ENCODE assay signal across 17 cellular contexts in the genomic region with DNA sequence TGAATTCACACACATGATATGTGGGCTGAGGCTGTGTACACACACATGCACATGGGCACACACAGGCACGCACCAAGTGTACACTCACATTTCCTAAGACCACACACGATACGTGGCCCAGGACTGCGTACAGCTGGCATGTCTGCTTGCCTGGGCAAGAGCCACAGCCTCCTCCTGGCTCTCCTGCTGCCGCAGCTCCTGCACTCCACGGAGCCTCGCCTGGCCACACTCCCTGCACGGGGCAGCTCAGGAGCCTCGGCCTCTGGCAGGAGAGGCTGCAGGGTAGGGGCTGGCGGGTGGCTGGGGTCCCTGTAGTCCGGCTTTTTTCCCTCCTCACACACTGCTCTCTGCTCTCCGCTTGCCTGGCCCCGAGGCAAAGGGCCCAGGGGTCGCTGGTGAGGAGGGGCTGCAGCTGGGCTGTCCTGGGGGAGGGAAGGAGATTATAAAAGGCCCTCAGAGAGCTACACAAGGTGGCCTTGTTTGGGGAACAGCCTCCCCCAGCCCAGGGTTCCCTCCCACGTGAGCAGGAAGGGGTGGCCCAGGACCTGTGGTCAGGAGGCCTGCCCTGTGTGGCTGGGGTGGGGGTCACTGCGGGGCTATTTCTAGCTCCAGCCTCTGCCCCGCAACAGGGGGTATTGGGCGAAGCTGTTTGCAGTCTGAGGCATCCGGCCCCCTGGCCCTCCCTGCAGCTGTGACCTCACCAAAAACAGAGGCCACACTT.
DNase-seq lines count a peak whose midpoint lies in the region; TF ChIP-seq lines count a peak whose summit lies in the region.
"Had no signal": no experiment of that assay in that cellular context is flagged by ENCODE, and none has a peak within 500 bp of the region (broad histone marks: within the 10 kb centered on the region; RNA-seq: fewer than 3 reads in every experiment).

No MANE protein-coding gene starts in this region.

- no peaks in the 10 kb centered on the region for H3K36me3 ChIP-seq in SJCRH30
- H3K36me3 ChIP-seq in ascending aorta, result no peaks in the 10 kb centered on the region
- H3K36me3 ChIP-seq: heart left ventricle had no signal

- DNase-seq in ELF-1 (ENCODE audit: low read depth, low spot score), result peak; percentile 53
- peak; percentile 95 for DNase-seq in SJCRH30
- DNase-seq in epithelial cell of esophagus (ENCODE audit: low read depth), result peak; percentile 21
- DNase-seq in occipital lobe (lab: John Stamatoyannopoulos, UW), result peak; percentile 80
- DNase-seq in ascending aorta (ENCODE audit: low spot score in 2 of 2), result no peak
- DNase-seq in NCI-H187 treated with DMSO at 0.1 percent for 48 hours (lab: John Stamatoyannopoulos, UW), result no peak
- DNase-seq in kidney glomerular epithelial cell (lab: John Stamatoyannopoulos, UW), result no peak
- no peak for DNase-seq in COR-L47 (lab: John Stamatoyannopoulos, UW)
- DNase-seq: activated CD4-positive, CD25-positive, alpha-beta regulatory T cell; activated T-cell treated with anti-CD3 and anti-CD28 coated beads for 4 hours; mesenchymal stem cell; NCI-H1694; NCI-H82; SIG-M5; stimulated activated CD4-positive, alpha-beta T cell treated with anti-CD3 and anti-CD28 coated beads, Interleukin-2, amount 100 ng/mL, for 48 hours; stimulated activated naive B cell treated with anti-CD40 and anti-IgM and Interleukin-4, amounts not matched to agents 10 μg/mL and 1 μg/mL and 100 μg/mL, for 72 hours had no signal

- TF ChIP-seq CTCF in epithelial cell of esophagus (IDR thresholded peaks at IDR 0.05; ENCODE audit: insufficient read depth, low read depth, low read length, missing control alignments) (no peak), ascending aorta (IDR thresholded peaks at IDR 0.05) (no peak)

- H3K27ac ChIP-seq in SJCRH30, result peak overlapping the region; percentile 91
- H3K27ac ChIP-seq in ascending aorta, result no peak overlapping the region
- H3K27ac ChIP-seq: heart left ventricle had no signal

- no peaks in the 10 kb centered on the region for H3K9me3 ChIP-seq in SJCRH30 (replicated peaks)
- H3K9me3 ChIP-seq in ascending aorta, result no peaks in the 10 kb centered on the region
- H3K9me3 ChIP-seq: heart left ventricle had no signal

- peaks cover 30% of the 10 kb centered on the region for H3K4me1 ChIP-seq in SJCRH30
- peaks cover 0 to 3% of the 10 kb centered on the region in 2 donors for H3K4me1 ChIP-seq in ascending aorta

- H3K27me3 ChIP-seq in SJCRH30, result no peaks in the 10 kb centered on the region
- no peaks in the 10 kb centered on the region for H3K27me3 ChIP-seq in ascending aorta

- intact Hi-C loops in ascending aorta (cut with DNase I), result loop anchor here (5.0 kb wide), 1 partner anchor 275 kb away; no protein-coding TSS in a partner anchor

- H3K4me3 ChIP-seq in SJCRH30 (peak overlapping the region; percentile 52), epithelial cell of esophagus (ENCODE audit: low read length) (no peak overlapping the region), ascending aorta (no peak overlapping the region)
- H3K4me3 ChIP-seq: heart left ventricle had no signal

Comparison
In these comparisons a context has a peak if more than half of its experiments do, and no peak if none do; other contexts are left out.
1. DNase-seq: peak in ELF-1 (single experiment), SJCRH30 (2 of 2), epithelial cell of esophagus (single experiment) and occipital lobe (single experiment); none in ascending aorta (0 of 2), NCI-H187 treated with DMSO at 0.1 percent for 48 hours (single experiment), kidney glomerular epithelial cell (single experiment) and COR-L47 (single experiment).